In genomic region chr18:58862851-58863538, GRCh38 we compare ENCODE assay signal across 7 cellular contexts. TPM values are rescaled to one million over a fixed set of nuclear protein-coding genes. Genes with fewer than 3 reads are reported as not detected.
DNase-seq lines count a peak whose midpoint lies in the region; ATAC-seq and TF ChIP-seq lines count a peak whose summit lies in the region.

No MANE protein-coding gene starts in this region.

- intact Hi-C loops in dorsolateral prefrontal cortex (cut with DNase I) = loop anchor here (2.0 to 10.0 kb wide), 3 partner anchors 48 to 202 kb away; no protein-coding TSS in a partner anchor

- no peak for TF ChIP-seq CTCF in GM06990 (IDR thresholded peaks at IDR 0.05; ENCODE audit: insufficient read depth, low read length, poor library complexity, severe bottlenecking)
- TF ChIP-seq CTCF in SU-DHL-6 (IDR thresholded peaks at IDR 0.05; ENCODE audit: insufficient read depth, low read length, poor library complexity, severe bottlenecking) = no peak
- TF ChIP-seq CTCF in dorsolateral prefrontal cortex (IDR thresholded peaks at IDR 0.05 in 54 of 56, conservative IDR thresholded peaks at IDR 0.05 in 2 of 56; ENCODE audit: low read depth in 1 of 56, partially characterized antibody in 56 of 56) = peak in 4 of 56 donors; percentile 3 to 15 (median 6)
- no peak for TF ChIP-seq CTCF in thoracic aorta (IDR thresholded peaks at IDR 0.05)

- H3K79me2 ChIP-seq in SU-DHL-6 (ENCODE audit: insufficient read depth, low read length) = peaks cover 28% of the 10 kb centered on the region; the same call in 1 of the 2 replicates

- H3K36me3 ChIP-seq in GM06990 (ENCODE audit: control insufficient read depth, insufficient read depth, low read length) (no peaks in the 10 kb centered on the region), SU-DHL-6 (ENCODE audit: low read length) (peaks cover 2% of the 10 kb centered on the region; the same call in 1 of the 2 replicates), mesodermal cell (ENCODE audit: control insufficient read depth, insufficient read depth, low read length) (peaks cover 16% of the 10 kb centered on the region), thoracic aorta (no peaks in the 10 kb centered on the region)

- no peaks in the 10 kb centered on the region for H4K20me1 ChIP-seq in SU-DHL-6 (ENCODE audit: low read depth, low read length)

- H3K27me3 ChIP-seq in GM06990 (replicated peaks; ENCODE audit: control insufficient read depth, insufficient read depth, low read length) (no peaks in the 10 kb centered on the region; the same call in 1 of the 2 replicates), SU-DHL-6 (ENCODE audit: low read length) (no peaks in the 10 kb centered on the region), dorsolateral prefrontal cortex (no peaks in the 10 kb centered on the region), thoracic aorta (replicated peaks; ENCODE audit: insufficient read depth) (no peaks in the 10 kb centered on the region)

- H3K27ac ChIP-seq in SU-DHL-6 (ENCODE audit: low read depth, low read length) (peak overlapping the region; percentile 80), dorsolateral prefrontal cortex (peak overlapping the region; percentile 95 to 100 (median 99)), mesodermal cell (ENCODE audit: low read depth, low read length, severe bottlenecking) (peak overlapping the region; percentile 99), thoracic aorta (peak overlapping the region; percentile 92 to 99)

- peak overlapping the region; percentile 66 for H3K4me2 ChIP-seq in SU-DHL-6 (ENCODE audit: low read depth, low read length, poor library complexity, severe bottlenecking)

- H3K4me1 ChIP-seq in mesodermal cell (ENCODE audit: control insufficient read depth, insufficient read depth, low read length, poor library complexity, severe bottlenecking) = peaks cover 46% of the 10 kb centered on the region
- peaks cover 63 to 87% of the 10 kb centered on the region in 2 donors for H3K4me1 ChIP-seq in thoracic aorta (ENCODE audit: control insufficient read depth in 1 of 2, low read depth in 2 of 2)

- peaks cover 23% of the 10 kb centered on the region for H3F3A ChIP-seq in SU-DHL-6 (ENCODE audit: insufficient read depth)

- no peaks in the 10 kb centered on the region for H3K9me3 ChIP-seq in SU-DHL-6 (ENCODE audit: insufficient read depth, low read length)
- peaks cover 4% of the 10 kb centered on the region for H3K9me3 ChIP-seq in mesodermal cell (ENCODE audit: control insufficient read depth, low read length)
- H3K9me3 ChIP-seq in thoracic aorta = no peaks in the 10 kb centered on the region

- WGBS in mesodermal cell (ENCODE audit: insufficient coverage in 2 of 2), 2 experiments = 1 to 2% methylated on average over 10 to 29 of the region's 66 CpGs

- H3K4me3 ChIP-seq in GM06990 (replicated peaks; ENCODE audit: low read depth, low read length) = peak overlapping the region; percentile 51; the same call in 1 of the 2 replicates
- peak overlapping the region; percentile 44 for H3K4me3 ChIP-seq in SU-DHL-6 (ENCODE audit: insufficient read depth, low read length, poor library complexity, severe bottlenecking)
- H3K4me3 ChIP-seq in dorsolateral prefrontal cortex = peak overlapping the region; percentile 46 to 78 (median 68)
- peak overlapping the region; percentile 49 for H3K4me3 ChIP-seq in mesodermal cell (ENCODE audit: extremely low read depth, insufficient read depth, low read length, poor library complexity, severe bottlenecking)
- peak overlapping the region; percentile 67 for H3K4me3 ChIP-seq in thoracic aorta

- DNase-seq in GM06990 (ENCODE audit: extremely low read depth, insufficient read length) (peak; percentile 46), dorsolateral prefrontal cortex (peak in 5 of 10 donors; percentile 29 to 64 (median 49)), thoracic aorta (ENCODE audit: low spot score) (no peak)

- no peaks in the 10 kb centered on the region for H3K9me2 ChIP-seq in SU-DHL-6 (replicated peaks; ENCODE audit: insufficient read depth, low read length)

- peak; percentile 25 for ATAC-seq in HG02884 (IDR thresholded peaks at IDR 0.05; ENCODE audit: unreplicated experiment)
- no peak for ATAC-seq in thoracic aorta (ENCODE audit: insufficient number of reproducible peaks, low FRiP score, low read depth)
- no peak for ATAC-seq in GM19328 (IDR thresholded peaks at IDR 0.05; ENCODE audit: unreplicated experiment)

- H2AFZ ChIP-seq in SU-DHL-6 (ENCODE audit: low read depth, low read length, severe bottlenecking) = peak overlapping the region; percentile 84

- peak overlapping the region; percentile 75 for H3K9ac ChIP-seq in SU-DHL-6 (ENCODE audit: low read length)

RNA-seq across cellular contexts. Expression of gene ZNF532, which starts 1.7 kb away (rescaled TPM):
- total RNA-seq in dorsolateral prefrontal cortex (100 to 1,000 TPM; 105 to 233 (median 146) TPM), thoracic aorta (100 to 1,000 TPM; 133 to 211 TPM)
- 103 TPM for polyA plus RNA-seq in mesodermal cell (2013, experiment 1 of 2)
- polyA plus RNA-seq in mesodermal cell (2013, experiment 2 of 2) = 94.7 TPM
